ENCODE assay signal across 11 cellular contexts in genomic region chr22:46081036-46081830, GRCh38.
DNase-seq lines count a peak whose midpoint lies in the region; ATAC-seq and TF ChIP-seq lines count a peak whose summit lies in the region.
"Had no signal": no experiment of that assay in that cellular context is flagged by ENCODE, and none has a peak within 500 bp of the region (broad histone marks: within the 10 kb centered on the region; RNA-seq: fewer than 3 reads in every experiment).

No MANE protein-coding gene starts in this region.

- CTCF ChIA-PET in activated CD4-positive, alpha-beta memory T cell treated with anti-CD3 and anti-CD28 coated beads for 36 hours (lab: Charles Lee), result interaction anchor here (0.6 to 1.9 kb wide), 5 partner anchors 36 to 75 kb away, joined by 3 to 8 read pairs (median 4); no protein-coding TSS in a partner anchor

- no peak overlapping the region for H3K27ac Mint-ChIP-seq in activated CD4-positive, alpha-beta memory T cell treated with anti-CD3 and anti-CD28 coated beads for 36 hours
- H3K27ac Mint-ChIP-seq: stimulated activated memory B cell treated with anti-CD40 and anti-IgM and Interleukin-4, amounts not matched to agents 10 μg/mL and 1 μg/mL and 100 μg/mL, for 72 hours had no signal

- no peaks in the 10 kb centered on the region for H3K9me3 ChIP-seq in GM23248 (ENCODE audit: low read depth)
- H3K9me3 ChIP-seq in skeletal muscle satellite cell (replicated peaks; ENCODE audit: low read length), result no peaks in the 10 kb centered on the region

- H3K4me3 Mint-ChIP-seq in activated CD4-positive, alpha-beta memory T cell treated with anti-CD3 and anti-CD28 coated beads for 36 hours, result no peak overlapping the region
- H3K4me3 Mint-ChIP-seq: dendritic cell treated with granulocyte-macrophage colony-stimulating factor and Interleukin-4, amounts not matched to agents 40 ng/mL and 50 ng/mL, for 4 days; neural crest cell; stimulated activated memory B cell treated with anti-CD40 and anti-IgM and Interleukin-4, amounts not matched to agents 10 μg/mL and 1 μg/mL and 100 μg/mL, for 72 hours had no signal

- H2AFZ ChIP-seq in GM23248, result no peak overlapping the region

- peak overlapping the region; percentile 99 for H3K27ac ChIP-seq in GM23248

- no peaks in the 10 kb centered on the region for H3K9me3 Mint-ChIP-seq in activated CD4-positive, alpha-beta memory T cell treated with anti-CD3 and anti-CD28 coated beads for 36 hours
- H3K9me3 Mint-ChIP-seq: dendritic cell treated with granulocyte-macrophage colony-stimulating factor and Interleukin-4, amounts not matched to agents 40 ng/mL and 50 ng/mL, for 4 days; neural crest cell; stimulated activated memory B cell treated with anti-CD40 and anti-IgM and Interleukin-4, amounts not matched to agents 10 μg/mL and 1 μg/mL and 100 μg/mL, for 72 hours had no signal

- peaks cover 40% of the 10 kb centered on the region for H3K36me3 ChIP-seq in GM23248 (ENCODE audit: low read depth)
- H3K36me3 ChIP-seq in skeletal muscle satellite cell (ENCODE audit: insufficient read depth, low read length), result peaks cover 92% of the 10 kb centered on the region

- H3K36me3 Mint-ChIP-seq in activated CD4-positive, alpha-beta memory T cell treated with anti-CD3 and anti-CD28 coated beads for 36 hours, result no peaks in the 10 kb centered on the region
- H3K36me3 Mint-ChIP-seq: stimulated activated memory B cell treated with anti-CD40 and anti-IgM and Interleukin-4, amounts not matched to agents 10 μg/mL and 1 μg/mL and 100 μg/mL, for 72 hours had no signal

- DNase-seq in GM23248 (peak; percentile 75), astrocyte of the spinal cord (ENCODE audit: low read depth, low spot score) (no peak), left cardiac atrium (peak; percentile 24)
- DNase-seq in activated CD4-positive, CD25-positive, alpha-beta regulatory T cell (lab: John Stamatoyannopoulos, UW), result no peak
- no peak for DNase-seq in activated CD4-positive, alpha-beta memory T cell treated with anti-CD3 and anti-CD28 coated beads for 36 hours

- in situ Hi-C loops in GM23248 (cut with MboI), result loop anchor here (10.0 kb wide), 1 partner anchor 76 kb away; no protein-coding TSS in a partner anchor
- in situ Hi-C loops in astrocyte of the spinal cord (cut with HindIII; ENCODE audit: low sequenced_read_pairs), result no loop called here

- H3K9ac ChIP-seq in GM23248 (peak overlapping the region; percentile 99), skeletal muscle satellite cell (ENCODE audit: low read depth, low read length) (peak overlapping the region; percentile 99)

- H4K20me1 ChIP-seq in GM23248 (ENCODE audit: insufficient read depth), result 0 out of 2 replicates have a peak, but pooled peaks cover 3% of the 10 kb centered on the region

- intact Hi-C loops in left cardiac atrium (cut with DNase I), result no loop called here
- intact Hi-C loops in activated CD4-positive, alpha-beta memory T cell treated with anti-CD3 and anti-CD28 coated beads for 36 hours (cut with micrococcal nuclease), result no loop called here

- no peaks in the 10 kb centered on the region for H3K9me2 ChIP-seq in GM23248 (ENCODE audit: insufficient read depth)

- H3K27me3 Mint-ChIP-seq in activated CD4-positive, alpha-beta memory T cell treated with anti-CD3 and anti-CD28 coated beads for 36 hours, result no peaks in the 10 kb centered on the region
- H3K27me3 Mint-ChIP-seq: dendritic cell treated with granulocyte-macrophage colony-stimulating factor and Interleukin-4, amounts not matched to agents 40 ng/mL and 50 ng/mL, for 4 days; stimulated activated memory B cell treated with anti-CD40 and anti-IgM and Interleukin-4, amounts not matched to agents 10 μg/mL and 1 μg/mL and 100 μg/mL, for 72 hours had no signal

- H3K4me1 Mint-ChIP-seq in activated CD4-positive, alpha-beta memory T cell treated with anti-CD3 and anti-CD28 coated beads for 36 hours (ENCODE audit: low read depth), result no peaks in the 10 kb centered on the region

- H3K4me2 ChIP-seq in GM23248 (ENCODE audit: unreplicated experiment), result peak overlapping the region; percentile 96
- H3K4me2 ChIP-seq in skeletal muscle satellite cell (ENCODE audit: low read length), result peak overlapping the region; percentile 99

- WGBS in GM23248 (ENCODE audit: low coverage in 1 of 2, low lambda C conversion rate in 2 of 2, missing lambda C conversion rate in 2 of 2), 2 experiments, result 0 to 1% methylated on average over 25 of the region's 25 CpGs

- peaks cover 99% of the 10 kb centered on the region for H3K79me2 ChIP-seq in GM23248 (ENCODE audit: insufficient read depth)

- ATAC-seq in left cardiac atrium (no peak), HG03439 (IDR thresholded peaks at IDR 0.05; ENCODE audit: unreplicated experiment) (no peak), GM18867 (IDR thresholded peaks at IDR 0.05; ENCODE audit: unreplicated experiment) (no peak)
- ATAC-seq: stimulated activated memory B cell treated with anti-CD40 and anti-IgM and Interleukin-4, amounts not matched to agents 10 μg/mL and 1 μg/mL and 100 μg/mL, for 72 hours had no signal

- H3K4me3 ChIP-seq in GM23248, result peak overlapping the region; percentile 97
- peak overlapping the region; percentile 86 for H3K4me3 ChIP-seq in astrocyte of the spinal cord (ENCODE audit: low read depth, low read length)
- peak overlapping the region; percentile 98 for H3K4me3 ChIP-seq in skeletal muscle satellite cell (ENCODE audit: low read length)

- POLR2A ChIA-PET in activated CD4-positive, alpha-beta memory T cell treated with anti-CD3 and anti-CD28 coated beads for 36 hours (lab: Charles Lee), result no interaction called here

- H3F3A ChIP-seq in GM23248 (ENCODE audit: insufficient read depth), result peaks cover 61% of the 10 kb centered on the region

- peaks cover 24% of the 10 kb centered on the region for H3K4me1 ChIP-seq in GM23248 (ENCODE audit: insufficient read depth)
- H3K4me1 ChIP-seq in skeletal muscle satellite cell (ENCODE audit: control insufficient read depth, insufficient read depth, low read length), result peaks cover 37% of the 10 kb centered on the region

- H3K27me3 ChIP-seq in GM23248 (replicated peaks; ENCODE audit: insufficient read depth), result no peaks in the 10 kb centered on the region
- H3K27me3 ChIP-seq in skeletal muscle satellite cell (ENCODE audit: control insufficient read depth, insufficient read depth, low read length), result no peaks in the 10 kb centered on the region

- no peak for TF ChIP-seq CTCF in astrocyte of the spinal cord (IDR thresholded peaks at IDR 0.05; ENCODE audit: low read depth, low read length)

Comparison
In these comparisons a context has a peak if more than half of its experiments do, and no peak if none do; other contexts are left out.
1. DNase-seq: peak in GM23248 (single experiment) and left cardiac atrium (single experiment); none in astrocyte of the spinal cord (single experiment), activated CD4-positive, CD25-positive, alpha-beta regulatory T cell (0 of 4) and activated CD4-positive, alpha-beta memory T cell treated with anti-CD3 and anti-CD28 coated beads for 36 hours (single experiment).
2. Peak in every context shown above with its lines, with median percentiles within 50 percentile points of each other: H3K4me3 ChIP-seq.